4 cellular contexts compared by ENCODE assay signal in the genomic region with DNA sequence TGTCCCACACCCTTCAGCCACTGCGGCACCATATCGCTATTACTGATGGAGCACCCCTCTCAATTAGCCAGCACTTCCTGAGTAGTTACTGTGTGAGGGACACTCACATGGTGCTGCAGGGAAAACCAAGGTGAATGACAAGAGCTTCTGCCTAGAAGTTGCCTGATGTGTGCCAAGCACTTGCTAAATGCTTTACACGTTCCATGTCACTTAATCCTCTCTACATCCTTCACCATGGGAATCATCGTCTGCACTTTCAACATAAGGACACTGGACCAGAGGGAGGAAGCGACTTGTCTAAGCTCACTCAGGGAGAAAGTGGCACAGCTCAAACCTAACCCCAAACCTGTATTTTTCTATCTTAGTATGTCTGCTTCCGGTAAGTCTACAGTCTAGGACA.
"Had no signal": no experiment of that assay in that cellular context is flagged by ENCODE, and none has a peak within 500 bp of the region (broad histone marks: within the 10 kb centered on the region; RNA-seq: fewer than 3 reads in every experiment).

No MANE protein-coding gene starts in this region.

- ATAC-seq: HepG2, K562 had no signal

- DNase-seq: IMR-90 had no signal

- H3K4me3 ChIP-seq: K562 had no signal

- H3K27ac ChIP-seq: HL-60 had no signal
